In the genomic region with DNA sequence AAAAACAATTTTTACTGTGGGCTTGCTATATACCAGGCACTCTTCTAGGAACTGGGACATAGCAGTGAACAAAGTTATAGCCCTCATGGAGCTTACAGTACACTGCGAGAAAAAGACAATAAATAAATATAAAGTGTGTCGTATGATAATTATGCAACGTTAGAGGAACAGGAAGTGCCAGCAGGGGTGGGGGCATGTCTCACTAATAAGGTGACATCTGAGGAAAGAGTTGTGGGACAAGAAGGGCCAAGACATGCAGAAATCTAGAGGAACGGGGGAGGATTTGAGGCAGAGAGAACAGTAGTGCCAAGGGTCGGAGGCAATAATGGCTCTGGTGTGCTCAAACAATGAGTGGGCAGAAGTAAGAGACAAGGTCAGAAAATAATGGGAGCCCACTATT, we compare ENCODE assay signal across 22 cellular contexts.
"Had no signal": no experiment of that assay in that cellular context is flagged by ENCODE, and none has a peak within 500 bp of the region (broad histone marks: within the 10 kb centered on the region; RNA-seq: fewer than 3 reads in every experiment).

No MANE protein-coding gene starts in this region.

- H3K27me3 ChIP-seq: colonic mucosa, dorsolateral prefrontal cortex, gastroesophageal sphincter, heart left ventricle, tibial nerve had no signal

- H3K9me3 ChIP-seq: colonic mucosa, gastroesophageal sphincter, heart left ventricle, lower lobe of right lung, mucosa of descending colon, tibial nerve had no signal

- H3K36me3 ChIP-seq: colonic mucosa had no signal

- DNase-seq: activated CD4-positive, alpha-beta memory T cell treated with anti-CD3 and anti-CD28 coated beads for 36 hours; activated CD4-positive, alpha-beta T cell treated with anti-CD3 and anti-CD28 coated beads for 48 hours; activated CD4-positive, CD25-positive, alpha-beta regulatory T cell; activated effector memory CD4-positive, alpha-beta T cell treated with Interleukin-2 at 50 U/mL for 16 hours; activated naive CD4-positive, alpha-beta T cell treated with anti-CD3 and anti-CD28 coated beads for 36 hours; activated T-cell treated with anti-CD3 and anti-CD28 coated beads, Interleukin-2, amount 50 U/mL, for 72 hours; amygdala; colonic mucosa; dorsolateral prefrontal cortex; heart left ventricle; lower lobe of right lung; mesendoderm; mucosa of descending colon; occipital lobe; posterior cingulate gyrus; small intestine; stimulated activated CD4-positive, alpha-beta T cell treated with anti-CD3 and anti-CD28 coated beads, Interleukin-2, amount 100 ng/mL, for 24 hours; stimulated activated naive CD8-positive, alpha-beta T cell treated with anti-CD3 and anti-CD28 coated beads, Interleukin-15, amount 100 ng/mL, for 72 hours; T-helper 9 cell had no signal

- H3K4me3 ChIP-seq: colonic mucosa, dorsolateral prefrontal cortex, gastroesophageal sphincter, heart left ventricle, lower lobe of right lung, mucosa of descending colon, tibial nerve had no signal

- H3K27ac ChIP-seq: colonic mucosa, dorsolateral prefrontal cortex, epithelial cell of prostate, gastroesophageal sphincter, heart left ventricle, lower lobe of right lung, tibial nerve had no signal

- H3K4me1 ChIP-seq: colonic mucosa, gastroesophageal sphincter, lower lobe of right lung, tibial nerve had no signal
